9 cellular contexts compared by ENCODE assay signal in the genomic region with DNA sequence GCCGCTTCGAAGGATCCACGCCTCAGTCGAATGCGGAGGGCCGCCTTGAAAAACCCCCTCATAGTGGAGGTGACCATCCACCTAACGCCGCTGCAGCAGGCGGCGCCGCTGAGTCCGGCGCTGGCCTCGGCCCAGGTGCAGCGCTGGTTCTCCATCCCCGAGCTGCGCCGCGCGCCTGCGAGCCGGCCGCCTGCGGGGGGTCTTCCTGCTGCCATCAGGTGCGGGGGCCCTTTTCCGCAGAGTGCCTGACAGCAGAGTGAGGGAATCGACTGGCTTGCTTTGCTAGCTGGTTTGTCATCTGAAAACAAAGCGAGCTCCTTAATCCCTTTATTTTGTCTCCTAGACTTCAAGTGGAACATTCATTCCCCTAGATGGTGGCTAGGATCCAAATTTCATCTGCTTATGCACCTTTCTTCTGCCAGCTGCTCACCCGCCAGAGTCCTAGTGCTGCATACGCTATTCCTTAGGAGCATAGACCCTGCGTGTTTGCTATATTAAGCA. TPM values are rescaled to one million over a fixed set of nuclear protein-coding genes. Genes with fewer than 3 reads are reported as not detected.
DNase-seq lines count a peak whose midpoint lies in the region; ATAC-seq and TF ChIP-seq lines count a peak whose summit lies in the region.
"Had no signal": no experiment of that assay in that cellular context is flagged by ENCODE, and none has a peak within 500 bp of the region (broad histone marks: within the 10 kb centered on the region; RNA-seq: fewer than 3 reads in every experiment).

No MANE protein-coding gene starts in this region.

- H3K4me1 Mint-ChIP-seq in CD14-positive monocyte (peaks cover 9% of the 10 kb centered on the region), progenitor cell of endocrine pancreas (ENCODE audit: low read depth) (peaks cover 3% of the 10 kb centered on the region)

- H3K4me3 Mint-ChIP-seq in CD14-positive monocyte (peak overlapping the region; percentile 83 to 95), progenitor cell of endocrine pancreas (ENCODE audit: low read depth) (peak overlapping the region; percentile 64)

- H3K27ac Mint-ChIP-seq in CD14-positive monocyte (no peak overlapping the region), progenitor cell of endocrine pancreas (no peak overlapping the region)
- peak overlapping the region in 1 of 2 donors; percentile 70 for H3K27ac Mint-ChIP-seq in activated naive CD4-positive, alpha-beta T cell treated with anti-CD3 and anti-CD28 coated beads, Interleukin-2, amount 50 U/mL, for 72 hours

- H3K27me3 Mint-ChIP-seq in CD14-positive monocyte (ENCODE audit: low read depth in 3 of 3) (peaks cover 14 to 29% (median 26%) of the 10 kb centered on the region in 3 donors), progenitor cell of endocrine pancreas (peaks cover 3% of the 10 kb centered on the region)

- intact Hi-C loops in CD14-positive monocyte (cut with micrococcal nuclease) (loop anchor here in 1 of 2 donors (5.0 to 10.0 kb wide), 2 partner anchors 127 to 340 kb away; no protein-coding TSS in a partner anchor), left ventricle myocardium superior (cut with micrococcal nuclease) (no loop called here)

- peak; percentile 14 for ATAC-seq in HG03439 (IDR thresholded peaks at IDR 0.05; ENCODE audit: unreplicated experiment)
- peak; percentile 7 to 22 for ATAC-seq in activated naive CD4-positive, alpha-beta T cell treated with anti-CD3 and anti-CD28 coated beads, Interleukin-2, amount 50 U/mL, for 72 hours
- ATAC-seq in left ventricle myocardium superior, result peak; percentile 90
- no peak for ATAC-seq in GM21576 (IDR thresholded peaks at IDR 0.05; ENCODE audit: unreplicated experiment)
- no peak for ATAC-seq in GM21825 (IDR thresholded peaks at IDR 0.05; ENCODE audit: unreplicated experiment)

- H3K36me3 Mint-ChIP-seq in CD14-positive monocyte (no peaks in the 10 kb centered on the region), progenitor cell of endocrine pancreas (ENCODE audit: insufficient read depth) (no peaks in the 10 kb centered on the region)
- H3K36me3 Mint-ChIP-seq in activated naive CD4-positive, alpha-beta T cell treated with anti-CD3 and anti-CD28 coated beads, Interleukin-2, amount 50 U/mL, for 72 hours, result no peaks in the 10 kb centered on the region

- TF ChIP-seq CTCF in CD14-positive monocyte (IDR thresholded peaks at IDR 0.05), result no peak
- TF ChIP-seq CTCF in progenitor cell of endocrine pancreas (IDR thresholded peaks at IDR 0.05; ENCODE audit: unreplicated experiment), result peak; percentile 48

- DNase-seq in CD14-positive monocyte (ENCODE audit: low spot score), result no peak
- DNase-seq in activated naive CD4-positive, alpha-beta T cell treated with anti-CD3 and anti-CD28 coated beads, Interleukin-2, amount 50 U/mL, for 72 hours (ENCODE audit: low spot score in 2 of 2), result peak in 1 of 2 donors; percentile 9
- DNase-seq in left ventricle myocardium superior, result peak; percentile 66
- DNase-seq in progenitor cell of endocrine pancreas (ENCODE audit: low spot score, unreplicated experiment), result peak; percentile 48
- DNase-seq in central memory CD4-positive, alpha-beta T cell, result no peak

- H3K9me3 Mint-ChIP-seq in CD14-positive monocyte (peaks cover 0 to 2% (median 0%) of the 10 kb centered on the region in 7 donors), progenitor cell of endocrine pancreas (ENCODE audit: low read depth) (no peaks in the 10 kb centered on the region)
- no peaks in the 10 kb centered on the region for H3K9me3 Mint-ChIP-seq in activated naive CD4-positive, alpha-beta T cell treated with anti-CD3 and anti-CD28 coated beads, Interleukin-2, amount 50 U/mL, for 72 hours

RNA-seq across cellular contexts. Expression of a gene that starts 10.4 kb away (rescaled TPM):
- 1 to 10 TPM; 2.0 to 3.4 TPM for polyA plus RNA-seq in CD14-positive monocyte
- 1 to 10 TPM; 4.0 to 4.7 TPM for total RNA-seq in activated naive CD4-positive, alpha-beta T cell treated with anti-CD3 and anti-CD28 coated beads, Interleukin-2, amount 50 U/mL, for 72 hours
- 12.0 TPM for total RNA-seq in left ventricle myocardium superior
- total RNA-seq in progenitor cell of endocrine pancreas, result 27.7 and 29.9 TPM in 2 replicates

RNA-seq across cellular contexts. Expression of a gene that starts 22.1 kb away (rescaled TPM):
- polyA plus RNA-seq in CD14-positive monocyte, result not detected
- total RNA-seq in activated naive CD4-positive, alpha-beta T cell treated with anti-CD3 and anti-CD28 coated beads, Interleukin-2, amount 50 U/mL, for 72 hours, result not detected
- total RNA-seq in left ventricle myocardium superior (not detected), progenitor cell of endocrine pancreas (not detected in 2 replicates)
- total RNA-seq: frontal cortex had no signal

RNA-seq across cellular contexts. Expression of a gene that starts 42.7 kb away (rescaled TPM):
- under 1 TPM in 1 of 2 donors, not detected in 1; 0.12 TPM for polyA plus RNA-seq in CD14-positive monocyte
- total RNA-seq in activated naive CD4-positive, alpha-beta T cell treated with anti-CD3 and anti-CD28 coated beads, Interleukin-2, amount 50 U/mL, for 72 hours, result 1 to 10 TPM; 1.4 to 3.1 TPM
- total RNA-seq in left ventricle myocardium superior (0.84 TPM), progenitor cell of endocrine pancreas (1.3 and 1.5 TPM in 2 replicates)

Comparison
In these comparisons a context has a peak if more than half of its experiments do, and no peak if none do; other contexts are left out.
1. DNase-seq: peak in left ventricle myocardium superior (single experiment) and progenitor cell of endocrine pancreas (single experiment); none in CD14-positive monocyte (single experiment) and central memory CD4-positive, alpha-beta T cell (single experiment).
2. ATAC-seq: peak in HG03439 (single experiment), activated naive CD4-positive, alpha-beta T cell treated with anti-CD3 and anti-CD28 coated beads, Interleukin-2, amount 50 U/mL, for 72 hours (2 of 2) and left ventricle myocardium superior (single experiment); none in GM21576 (single experiment) and GM21825 (single experiment).